ENCODE assay signal across 24 cellular contexts in the genomic region with DNA sequence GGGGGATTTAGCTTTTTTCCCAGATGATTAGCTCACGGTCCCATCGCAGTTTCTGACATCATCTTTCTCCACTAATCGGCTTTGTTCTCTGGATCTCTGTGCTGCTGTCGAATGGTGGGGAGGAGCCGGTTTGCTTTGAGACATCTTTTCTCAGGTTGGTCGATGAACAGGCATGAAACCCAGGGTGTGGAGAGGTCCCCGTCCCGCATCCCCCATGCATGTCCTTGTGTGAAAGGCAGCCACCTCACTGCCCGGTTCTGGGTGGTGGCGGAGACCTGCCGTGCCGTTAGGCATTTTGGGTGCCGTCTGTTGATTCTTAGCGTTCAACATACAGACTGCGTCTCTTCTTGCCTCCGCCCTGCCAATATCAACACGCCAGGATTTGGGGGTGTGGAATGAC. TPM values are rescaled to one million over a fixed set of nuclear protein-coding genes. Genes with fewer than 3 reads are reported as not detected.
DNase-seq lines count a peak whose midpoint lies in the region; ATAC-seq, FAIRE-seq and TF ChIP-seq lines count a peak whose summit lies in the region.
"Had no signal": no experiment of that assay in that cellular context is flagged by ENCODE, and none has a peak within 500 bp of the region (broad histone marks: within the 10 kb centered on the region; RNA-seq: fewer than 3 reads in every experiment).

No MANE protein-coding gene starts in this region.

- H3K27me3 Mint-ChIP-seq in astrocyte (ENCODE audit: low read depth, unreplicated experiment): no peaks in the 10 kb centered on the region
- H3K27me3 Mint-ChIP-seq in nephron progenitor cell (ENCODE audit: low read depth, poor library complexity): peaks cover 3% of the 10 kb centered on the region
- H3K27me3 Mint-ChIP-seq: CD4-positive, alpha-beta T cell had no signal

- H3K27ac ChIP-seq in RWPE2 (ENCODE audit: poor library complexity, severe bottlenecking): no peak overlapping the region
- no peak overlapping the region for H3K27ac ChIP-seq in astrocyte (ENCODE audit: low read depth, low read length)
- no peak overlapping the region for H3K27ac ChIP-seq in upper lobe of right lung
- no peak overlapping the region for H3K27ac ChIP-seq in transverse colon
- H3K27ac ChIP-seq in esophagus squamous epithelium: no peak overlapping the region
- H3K27ac ChIP-seq: GM23248, HL-60, SK-N-MC had no signal

- H3K36me3 ChIP-seq in RWPE2 (ENCODE audit: low read depth): peaks cover 8% of the 10 kb centered on the region; the same call in 1 of the 2 replicates
- H3K36me3 ChIP-seq in astrocyte (ENCODE audit: insufficient read depth, low read length): peaks cover 10% of the 10 kb centered on the region
- peaks cover 47% of the 10 kb centered on the region for H3K36me3 ChIP-seq in upper lobe of right lung
- H3K36me3 ChIP-seq in transverse colon: peaks cover 0 to 47% (median 16%) of the 10 kb centered on the region in 4 donors
- peaks cover 0 to 97% (median 12%) of the 10 kb centered on the region in 3 donors for H3K36me3 ChIP-seq in esophagus squamous epithelium

- H3K9me3 ChIP-seq in RWPE2 (ENCODE audit: severe bottlenecking): no peaks in the 10 kb centered on the region
- H3K9me3 ChIP-seq in astrocyte (ENCODE audit: insufficient read depth, low read depth, low read length): peaks cover 29% of the 10 kb centered on the region
- H3K9me3 ChIP-seq in upper lobe of right lung: no peaks in the 10 kb centered on the region
- H3K9me3 ChIP-seq in transverse colon: no peaks in the 10 kb centered on the region
- H3K9me3 ChIP-seq in esophagus squamous epithelium: peaks cover 0 to 33% (median 10%) of the 10 kb centered on the region in 3 donors

- ATAC-seq in RWPE2 (ENCODE audit: low read depth): no peak
- no peak for ATAC-seq in upper lobe of right lung

- H3K4me1 Mint-ChIP-seq in astrocyte (ENCODE audit: low read depth, unreplicated experiment): no peaks in the 10 kb centered on the region
- peaks cover 10% of the 10 kb centered on the region for H3K4me1 Mint-ChIP-seq in nephron progenitor cell
- H3K4me1 Mint-ChIP-seq: H9 had no signal

- H3K36me3 Mint-ChIP-seq in astrocyte (ENCODE audit: low read depth, unreplicated experiment): peaks cover 84% of the 10 kb centered on the region
- H3K36me3 Mint-ChIP-seq in nephron progenitor cell (ENCODE audit: low read depth): peaks cover 73% of the 10 kb centered on the region

- no peak overlapping the region for H3K4me2 ChIP-seq in astrocyte (ENCODE audit: low read length)

- no peak for FAIRE-seq in astrocyte (lab: Jason Lieb, UNC)

- no peaks in the 10 kb centered on the region for H3K4me1 ChIP-seq in RWPE2 (ENCODE audit: insufficient read depth, poor library complexity, severe bottlenecking)
- H3K4me1 ChIP-seq in astrocyte (ENCODE audit: insufficient read depth, low read length): no peaks in the 10 kb centered on the region
- no peaks in the 10 kb centered on the region for H3K4me1 ChIP-seq in upper lobe of right lung
- no peaks in the 10 kb centered on the region for H3K4me1 ChIP-seq in transverse colon
- H3K4me1 ChIP-seq in esophagus squamous epithelium: no peaks in the 10 kb centered on the region

- DNase-seq in RWPE2 (ENCODE audit: low spot score) (peak; percentile 39), astrocyte (ENCODE audit: low read depth) (no peak), nephron progenitor cell (no peak), upper lobe of right lung (peak; percentile 35), transverse colon (no peak), GM13976 (ENCODE audit: low spot score) (no peak), esophagus squamous epithelium (lab: John Stamatoyannopoulos, UW) (no peak)
- DNase-seq: CD4-positive, alpha-beta T cell; COR-L47; DMS 273 treated with DMSO at 0.1 percent for 48 hours; DMS79 treated with DMSO at 0.1 percent for 48 hours; GM23248; H9; HFFc6; KBM-7; MM.1S; NCI-H1048; NCI-H2029 treated with DMSO at 0.1 percent for 48 hours; NCI-H226; NCI-H524; NCI-H82; SHP77 treated with DMSO at 0.1 percent for 48 hours had no signal

- in situ Hi-C loops in transverse colon (cut with MboI; ENCODE audit: low pct_ligation_motif_present in 1 of 4, low pct_unique_long_range_greater_than_20kb in 1 of 4, low sequenced_read_pairs in 3 of 4): no loop called here
- in situ Hi-C loops in GM13976 (cut with MboI; ENCODE audit: low sequenced_read_pairs, unreplicated experiment): no loop called here

- H3K27me3 ChIP-seq in RWPE2 (ENCODE audit: insufficient read depth, poor library complexity, severe bottlenecking): no peaks in the 10 kb centered on the region
- H3K27me3 ChIP-seq in astrocyte (ENCODE audit: insufficient read depth, low read length): no peaks in the 10 kb centered on the region
- H3K27me3 ChIP-seq in upper lobe of right lung: no peaks in the 10 kb centered on the region
- no peaks in the 10 kb centered on the region for H3K27me3 ChIP-seq in transverse colon
- no peaks in the 10 kb centered on the region for H3K27me3 ChIP-seq in esophagus squamous epithelium

- no peak overlapping the region for H3K4me3 ChIP-seq in RWPE2 (ENCODE audit: severe bottlenecking)
- H3K4me3 ChIP-seq in astrocyte (ENCODE audit: insufficient read depth, low read depth, low read length): no peak overlapping the region
- no peak overlapping the region for H3K4me3 ChIP-seq in upper lobe of right lung
- H3K4me3 ChIP-seq in transverse colon: no peak overlapping the region
- no peak overlapping the region for H3K4me3 ChIP-seq in esophagus squamous epithelium
- H3K4me3 ChIP-seq: GM23248, SK-N-MC had no signal

- peak overlapping the region; percentile 11 for H3K4me3 Mint-ChIP-seq in astrocyte (ENCODE audit: unreplicated experiment)
- H3K4me3 Mint-ChIP-seq in nephron progenitor cell: no peak overlapping the region
- H3K4me3 Mint-ChIP-seq: CD4-positive, alpha-beta T cell; H9; HFFc6 had no signal

- WGBS in transverse colon (ENCODE audit: low coverage in 1 of 2), 2 donors: 93 to 95% methylated on average over 9 to 17 of the region's 17 CpGs
- 88 to 96% methylated on average over 15 to 17 of the region's 17 CpGs for WGBS in esophagus squamous epithelium, 2 donors

- no peak overlapping the region for H3K9ac ChIP-seq in astrocyte (ENCODE audit: low read length)
- H3K9ac ChIP-seq: GM23248 had no signal

- H2AFZ ChIP-seq in astrocyte (ENCODE audit: low read depth, low read length): no peak overlapping the region
- H2AFZ ChIP-seq: GM23248 had no signal

- H3K9me3 Mint-ChIP-seq in astrocyte (ENCODE audit: unreplicated experiment) (peaks cover 43% of the 10 kb centered on the region), nephron progenitor cell (peaks cover 11% of the 10 kb centered on the region)
- H3K9me3 Mint-ChIP-seq: CD4-positive, alpha-beta T cell; H9 had no signal

- H4K20me1 ChIP-seq in astrocyte (ENCODE audit: insufficient read depth, low read length): no peaks in the 10 kb centered on the region

- intact Hi-C loops in upper lobe of right lung (cut with DNase I) (no loop called here), transverse colon (cut with DNase I; ENCODE audit: low total_unique reads) (no loop called here), esophagus squamous epithelium (cut with DNase I) (no loop called here)

- TF ChIP-seq CTCF in RWPE2 (IDR thresholded peaks at IDR 0.05; ENCODE audit: poor library complexity, severe bottlenecking) (no peak), astrocyte (IDR thresholded peaks at IDR 0.05; ENCODE audit: insufficient read depth, low read depth, low read length) (no peak), nephron progenitor cell (IDR thresholded peaks at IDR 0.05) (no peak), upper lobe of right lung (IDR thresholded peaks at IDR 0.05) (no peak), transverse colon (IDR thresholded peaks at IDR 0.05) (no peak), GM13976 (IDR thresholded peaks at IDR 0.05; ENCODE audit: borderline replicate concordance, control extremely low read depth, extremely low read depth, insufficient read depth, missing control alignments) (no peak), esophagus squamous epithelium (IDR thresholded peaks at IDR 0.05) (no peak)

- H3K79me2 ChIP-seq in astrocyte (ENCODE audit: insufficient read depth, low read length): no peaks in the 10 kb centered on the region

- H3K27ac Mint-ChIP-seq in astrocyte (ENCODE audit: unreplicated experiment) (no peak overlapping the region), nephron progenitor cell (peak overlapping the region; percentile 85)
- H3K27ac Mint-ChIP-seq: CD4-positive, alpha-beta T cell; HFFc6 had no signal

- TF ChIP-seq POLR2A in transverse colon (IDR thresholded peaks at IDR 0.05): no peak
- no peak for TF ChIP-seq POLR2A in esophagus squamous epithelium (IDR thresholded peaks at IDR 0.05)

- no peak for TF ChIP-seq EP300 in transverse colon (IDR thresholded peaks at IDR 0.05; ENCODE audit: low read depth)

RNA-seq across cellular contexts. Expression of a gene that starts 57.8 kb away (rescaled TPM):
- total RNA-seq in astrocyte: 30.2 and 31.7 TPM in 2 replicates
- 23.0 TPM for total RNA-seq in upper lobe of right lung
- total RNA-seq in transverse colon: 100 to 1,000 TPM in 1 of 4 donors, 10 to 100 TPM in 3; 30.6 to 120 (median 49.3) TPM
- 10 to 100 TPM; 10.5 to 17.1 (median 15.5) TPM for total RNA-seq in esophagus squamous epithelium

Comparison
In these comparisons a context has a peak if more than half of its experiments do, and no peak if none do; other contexts are left out.
1. DNase-seq: peak in RWPE2 (single experiment) and upper lobe of right lung (single experiment); none in astrocyte (single experiment), nephron progenitor cell (single experiment), transverse colon (single experiment), GM13976 (single experiment) and esophagus squamous epithelium (single experiment).